In genomic region chr6:157233156-157233555, GRCh38 we compare ENCODE assay signal across 16 cellular contexts.
"Had no signal": no experiment of that assay in that cellular context is flagged by ENCODE, and none has a peak within 500 bp of the region (broad histone marks: within the 10 kb centered on the region; RNA-seq: fewer than 3 reads in every experiment).

No MANE protein-coding gene starts in this region.

- H3K9me3 ChIP-seq: SK-N-SH had no signal

- ATAC-seq: Panc1, PC-3 had no signal

- DNase-seq: KBM-7; MV-4-11; NCI-H1048; NCI-H1417; NCI-H1436 treated with DMSO at 0.1 percent for 48 hours; NCI-H1694; NCI-H187 treated with DMSO at 0.1 percent for 48 hours; NCI-H2171 treated with DMSO at 0.1 percent for 48 hours; NCI-H446 treated with DMSO at 0.1 percent for 48 hours; NCI-H526; NCI-H82; NK-92 treated with Interleukin-12 subunit alpha and Interleukin-12 subunit beta, amount 100 ng/mL, for 24 hours; PC-3; SK-N-SH had no signal

- H3K27ac ChIP-seq: RWPE1 had no signal
